Comparison of ENCODE assay signal across 16 cellular contexts in genomic region chr12:80553316-80553715, GRCh38.
DNase-seq lines count a peak whose midpoint lies in the region; ATAC-seq and TF ChIP-seq lines count a peak whose summit lies in the region.
"Had no signal": no experiment of that assay in that cellular context is flagged by ENCODE, and none has a peak within 500 bp of the region (broad histone marks: within the 10 kb centered on the region; RNA-seq: fewer than 3 reads in every experiment).

No MANE protein-coding gene starts in this region.

- DNase-seq in AG20443 (ENCODE audit: low spot score), result peak; percentile 63
- peak; percentile 31 for DNase-seq in MG63
- DNase-seq in dermis blood vessel endothelial cell, result peak; percentile 19
- no peak for DNase-seq in activated CD8-positive, alpha-beta memory T cell treated with anti-CD3 and anti-CD28 coated beads, Interleukin-2, amount 10 ng/mL, durations not matched to agents 7 days and 5 days
- no peak for DNase-seq in left cardiac atrium
- DNase-seq in stimulated activated CD4-positive, alpha-beta T cell treated with anti-CD3 and anti-CD28 coated beads, Interleukin-15, amount 100 ng/mL, for 24 hours, result no peak
- DNase-seq in NCI-H82 treated with DMSO at 0.1 percent for 48 hours (lab: John Stamatoyannopoulos, UW; ENCODE audit: unreplicated experiment), result no peak
- DNase-seq: activated CD8-positive, alpha-beta memory T cell treated with anti-CD3 and anti-CD28 coated beads, Interleukin-2, amount 50 U/mL, for 48 hours; COR-L47; hypothalamus; naive thymus-derived CD4-positive, alpha-beta T cell; NCI-H524 treated with DMSO at 0.1 percent for 48 hours; stimulated activated naive CD8-positive, alpha-beta T cell treated with anti-CD3 and anti-CD28 coated beads, Interleukin-15, Interleukin-2, amounts not matched to agents 100 U/mL and 50 U/mL, for 24 hours; T-helper 9 cell had no signal

- no peaks in the 10 kb centered on the region for H3K27me3 ChIP-seq in MG63
- H3K27me3 ChIP-seq: cardiac muscle cell had no signal

- no peak for ATAC-seq in activated CD8-positive, alpha-beta memory T cell treated with anti-CD3 and anti-CD28 coated beads, Interleukin-2, amount 10 ng/mL, durations not matched to agents 7 days and 5 days
- no peak for ATAC-seq in left cardiac atrium
- ATAC-seq: naive thymus-derived CD4-positive, alpha-beta T cell; stimulated activated naive CD8-positive, alpha-beta T cell treated with anti-CD3 and anti-CD28 coated beads, Interleukin-15, Interleukin-2, amounts not matched to agents 100 U/mL and 50 U/mL, for 24 hours had no signal

- no peak for TF ChIP-seq CTCF in nephron (IDR thresholded peaks at IDR 0.05; ENCODE audit: unreplicated experiment in 3 of 3)

- H3K4me3 ChIP-seq in MG63, result no peak overlapping the region
- H3K4me3 ChIP-seq: cardiac muscle cell had no signal

- no peaks in the 10 kb centered on the region for H3K36me3 Mint-ChIP-seq in nephron (ENCODE audit: low read depth)
- no peaks in the 10 kb centered on the region for H3K36me3 Mint-ChIP-seq in activated CD8-positive, alpha-beta memory T cell treated with anti-CD3 and anti-CD28 coated beads, Interleukin-2, amount 10 ng/mL, durations not matched to agents 7 days and 5 days
- H3K36me3 Mint-ChIP-seq: naive thymus-derived CD4-positive, alpha-beta T cell had no signal

- peaks cover 10% of the 10 kb centered on the region for H3K36me3 ChIP-seq in MG63
- H3K36me3 ChIP-seq: cardiac muscle cell had no signal

- peak overlapping the region in 2 of 3 experiments; percentile 61 to 63 for H3K27ac Mint-ChIP-seq in nephron
- H3K27ac Mint-ChIP-seq in activated CD8-positive, alpha-beta memory T cell treated with anti-CD3 and anti-CD28 coated beads, Interleukin-2, amount 10 ng/mL, durations not matched to agents 7 days and 5 days, result no peak overlapping the region
- H3K27ac Mint-ChIP-seq: naive thymus-derived CD4-positive, alpha-beta T cell had no signal

- intact Hi-C loops in left cardiac atrium (cut with DNase I), result no loop called here

- H3K9me3 Mint-ChIP-seq in nephron, result no peaks in the 10 kb centered on the region
- no peaks in the 10 kb centered on the region for H3K9me3 Mint-ChIP-seq in activated CD8-positive, alpha-beta memory T cell treated with anti-CD3 and anti-CD28 coated beads, Interleukin-2, amount 10 ng/mL, durations not matched to agents 7 days and 5 days (ENCODE audit: low read depth)

- H3K9me3 ChIP-seq in MG63, result no peaks in the 10 kb centered on the region

- H3K27me3 Mint-ChIP-seq in nephron (ENCODE audit: low read depth), result no peaks in the 10 kb centered on the region
- no peaks in the 10 kb centered on the region for H3K27me3 Mint-ChIP-seq in activated CD8-positive, alpha-beta memory T cell treated with anti-CD3 and anti-CD28 coated beads, Interleukin-2, amount 10 ng/mL, durations not matched to agents 7 days and 5 days
- H3K27me3 Mint-ChIP-seq: naive thymus-derived CD4-positive, alpha-beta T cell had no signal

- CTCF ChIA-PET in activated CD8-positive, alpha-beta memory T cell treated with anti-CD3 and anti-CD28 coated beads, Interleukin-2, amount 10 ng/mL, durations not matched to agents 7 days and 5 days (lab: Charles Lee), result no interaction called here

- H3K4me3 Mint-ChIP-seq in nephron, result no peak overlapping the region
- no peak overlapping the region for H3K4me3 Mint-ChIP-seq in activated CD8-positive, alpha-beta memory T cell treated with anti-CD3 and anti-CD28 coated beads, Interleukin-2, amount 10 ng/mL, durations not matched to agents 7 days and 5 days
- H3K4me3 Mint-ChIP-seq: naive thymus-derived CD4-positive, alpha-beta T cell had no signal

- peaks cover 18% of the 10 kb centered on the region for H3K4me1 Mint-ChIP-seq in nephron
- H3K4me1 Mint-ChIP-seq in activated CD8-positive, alpha-beta memory T cell treated with anti-CD3 and anti-CD28 coated beads, Interleukin-2, amount 10 ng/mL, durations not matched to agents 7 days and 5 days, result no peaks in the 10 kb centered on the region
- H3K4me1 Mint-ChIP-seq: naive thymus-derived CD4-positive, alpha-beta T cell had no signal

Comparison
In these comparisons a context has a peak if more than half of its experiments do, and no peak if none do; other contexts are left out.
1. DNase-seq: peak in AG20443 (single experiment), MG63 (single experiment) and dermis blood vessel endothelial cell (single experiment); none in activated CD8-positive, alpha-beta memory T cell treated with anti-CD3 and anti-CD28 coated beads, Interleukin-2, amount 10 ng/mL, durations not matched to agents 7 days and 5 days (single experiment), left cardiac atrium (single experiment), stimulated activated CD4-positive, alpha-beta T cell treated with anti-CD3 and anti-CD28 coated beads, Interleukin-15, amount 100 ng/mL, for 24 hours (single experiment) and NCI-H82 treated with DMSO at 0.1 percent for 48 hours (single experiment).